8 cellular contexts compared by ENCODE assay signal in genomic region chr3:163056874-163057497, GRCh38.
A peak's percentile ranks its signal among the peaks of the same experiment; 100 is the strongest.
DNase-seq lines count a peak whose midpoint lies in the region; ATAC-seq and TF ChIP-seq lines count a peak whose summit lies in the region.

No MANE protein-coding gene starts in this region.

- no peaks in the 10 kb centered on the region for H3K27me3 Mint-ChIP-seq in CD8-positive, alpha-beta memory T cell

- H3K27ac ChIP-seq in CD8-positive, alpha-beta memory T cell (ENCODE audit: low read depth, low read length): no peak overlapping the region

- peak; percentile 72 for TF ChIP-seq CTCF in epithelial cell of esophagus (IDR thresholded peaks at IDR 0.05; ENCODE audit: insufficient read depth, low read depth, low read length, missing control alignments)

- CTCF ChIA-PET in CD8-positive, alpha-beta memory T cell (lab: Charles Lee): no interaction called here

- H3K4me3 ChIP-seq in epithelial cell of esophagus (ENCODE audit: low read length): no peak overlapping the region
- no peak overlapping the region for H3K4me3 ChIP-seq in CD8-positive, alpha-beta memory T cell (ENCODE audit: low read length)

- POLR2A ChIA-PET in CD8-positive, alpha-beta memory T cell (lab: Charles Lee): no interaction called here

- peaks cover 3 to 11% (median 7%) of the 10 kb centered on the region in 5 donors for H3K9me3 Mint-ChIP-seq in CD8-positive, alpha-beta memory T cell

- ATAC-seq in HG02642 (IDR thresholded peaks at IDR 0.05; ENCODE audit: poor library complexity, unreplicated experiment): no peak

- H3K27ac Mint-ChIP-seq in CD8-positive, alpha-beta memory T cell: no peak overlapping the region

- peak overlapping the region in 1 of 7 donors; percentile 13 for H3K4me3 Mint-ChIP-seq in CD8-positive, alpha-beta memory T cell

- H3K36me3 ChIP-seq in CD8-positive, alpha-beta memory T cell (ENCODE audit: insufficient read depth, low read length): no peaks in the 10 kb centered on the region

- peaks cover 0 to 2% (median 0%) of the 10 kb centered on the region in 3 donors for H3K36me3 Mint-ChIP-seq in CD8-positive, alpha-beta memory T cell

- no peaks in the 10 kb centered on the region for H3K27me3 ChIP-seq in CD8-positive, alpha-beta memory T cell (ENCODE audit: insufficient read depth, low read length, poor library complexity, severe bottlenecking)

- no peaks in the 10 kb centered on the region for H3K9me3 ChIP-seq in CD8-positive, alpha-beta memory T cell (ENCODE audit: low read length)

- H3K4me1 ChIP-seq in CD8-positive, alpha-beta memory T cell (ENCODE audit: insufficient read depth, low read length): no peaks in the 10 kb centered on the region

- H3K4me1 Mint-ChIP-seq in CD8-positive, alpha-beta memory T cell: no peaks in the 10 kb centered on the region

- peak; percentile 32 for DNase-seq in stimulated activated CD4-positive, alpha-beta T cell treated with anti-CD3 and anti-CD28 coated beads, Interleukin-15, amount 100 ng/mL, for 24 hours
- DNase-seq in stimulated activated CD4-positive, alpha-beta T cell treated with anti-CD3 and anti-CD28 coated beads, Interleukin-12 subunit alpha, Interleukin-12 subunit beta, amount 100 ng/mL, for 4 hours: no peak
- peak; percentile 28 for DNase-seq in HK-2 (ENCODE audit: unreplicated experiment)
- DNase-seq in OCI-M1 (lab: John Stamatoyannopoulos, UW): peak; percentile 70
- DNase-seq in epithelial cell of esophagus (ENCODE audit: low read depth): peak; percentile 56
- peak; percentile 48 for DNase-seq in pons (ENCODE audit: low spot score)
- no peak for DNase-seq in CD8-positive, alpha-beta memory T cell

Comparison
In these comparisons a context has a peak if more than half of its experiments do, and no peak if none do; other contexts are left out.
1. DNase-seq: peak in stimulated activated CD4-positive, alpha-beta T cell treated with anti-CD3 and anti-CD28 coated beads, Interleukin-15, amount 100 ng/mL, for 24 hours (single experiment), HK-2 (single experiment), OCI-M1 (single experiment), epithelial cell of esophagus (single experiment) and pons (single experiment); none in stimulated activated CD4-positive, alpha-beta T cell treated with anti-CD3 and anti-CD28 coated beads, Interleukin-12 subunit alpha, Interleukin-12 subunit beta, amount 100 ng/mL, for 4 hours (single experiment) and CD8-positive, alpha-beta memory T cell (0 of 5).